ENCODE assay signal across 26 cellular contexts in the genomic region with DNA sequence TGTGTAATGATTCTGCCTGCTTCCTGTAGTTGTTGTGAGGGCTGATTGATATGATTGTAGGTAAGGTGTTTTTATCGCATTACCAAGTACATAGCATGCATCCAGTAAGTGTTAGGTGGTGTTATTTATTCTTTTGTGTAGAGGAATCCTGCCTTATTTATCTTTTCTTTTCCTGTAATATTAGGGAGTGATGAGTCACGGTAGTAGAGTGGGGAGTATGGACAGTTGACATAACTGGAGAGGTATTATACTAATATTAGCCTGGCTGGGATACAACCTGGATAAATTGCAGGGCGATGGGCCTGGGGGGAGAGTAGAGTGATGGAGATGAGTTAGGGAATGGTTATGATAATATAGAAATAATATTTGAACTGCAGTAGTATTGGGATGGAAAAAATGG.
"Had no signal": no experiment of that assay in that cellular context is flagged by ENCODE, and none has a peak within 500 bp of the region (broad histone marks: within the 10 kb centered on the region; RNA-seq: fewer than 3 reads in every experiment).

No MANE protein-coding gene starts in this region.

- H3K4me1 Mint-ChIP-seq: activated CD4-positive, alpha-beta T cell treated with anti-CD3 and anti-CD28 coated beads, Interleukin-2, amount 10 ng/mL, durations not matched to agents 24 days and 14 days; activated naive CD4-positive, alpha-beta T cell treated with anti-CD3 and anti-CD28 coated beads, Interleukin-2, amount 50 U/mL, for 24 hours; activated naive CD8-positive, alpha-beta T cell treated with anti-CD3 and anti-CD28 coated beads, Interleukin-2, amount 10 ng/mL, durations not matched to agents 7 days and 5 days had no signal

- H3K27ac ChIP-seq: ascending aorta, SJSA1 had no signal

- H3K36me3 Mint-ChIP-seq: activated naive CD4-positive, alpha-beta T cell treated with anti-CD3 and anti-CD28 coated beads, Interleukin-2, amount 50 U/mL, for 24 hours; activated naive CD8-positive, alpha-beta T cell treated with anti-CD3 and anti-CD28 coated beads, Interleukin-2, amount 10 ng/mL, durations not matched to agents 7 days and 5 days had no signal

- H3K27ac Mint-ChIP-seq: activated CD4-positive, alpha-beta T cell treated with anti-CD3 and anti-CD28 coated beads, Interleukin-2, amount 10 ng/mL, durations not matched to agents 24 days and 14 days; activated CD8-positive, alpha-beta T cell treated with anti-CD3 and anti-CD28 coated beads for 36 hours; activated naive CD4-positive, alpha-beta T cell treated with anti-CD3 and anti-CD28 coated beads, Interleukin-2, amount 50 U/mL, for 24 hours; activated naive CD8-positive, alpha-beta T cell treated with anti-CD3 and anti-CD28 coated beads, Interleukin-2, amount 10 ng/mL, durations not matched to agents 7 days and 5 days; activated T-cell treated with anti-CD3 and anti-CD28 coated beads, Interleukin-2, amount 50 U/mL, for 24 hours; activated T-helper 2 cell treated with anti-CD3 and anti-CD28 coated beads, Interferon-gamma antibody, Interleukin-2, Interleukin-4, amounts not matched to agents 10 μg/mL and 5 μg/mL and 100 μg/mL, durations not matched to agents 14 hours and 24 hours and 36 hours; T-helper 1 cell treated with Interleukin-12 subunit alpha and Interleukin-12 subunit beta and Interleukin-4 antibody, amounts not matched to agents 30 μg/mL and 1 μg/mL, for 36 hours; T-helper 2 cell treated with Interferon-gamma antibody and Interleukin-4, amounts not matched to agents 5 μg/mL and 100 μg/mL, for 36 hours had no signal

- H3K9me3 Mint-ChIP-seq: activated CD4-positive, alpha-beta T cell treated with anti-CD3 and anti-CD28 coated beads, Interleukin-2, amount 10 ng/mL, durations not matched to agents 24 days and 14 days; activated CD8-positive, alpha-beta T cell treated with anti-CD3 and anti-CD28 coated beads for 36 hours; activated naive CD4-positive, alpha-beta T cell treated with anti-CD3 and anti-CD28 coated beads, Interleukin-2, amount 50 U/mL, for 24 hours; activated naive CD8-positive, alpha-beta T cell treated with anti-CD3 and anti-CD28 coated beads, Interleukin-2, amount 10 ng/mL, durations not matched to agents 7 days and 5 days; activated T-cell treated with anti-CD3 and anti-CD28 coated beads, Interleukin-2, amount 50 U/mL, for 24 hours; activated T-helper 2 cell treated with anti-CD3 and anti-CD28 coated beads, Interferon-gamma antibody, Interleukin-2, Interleukin-4, amounts not matched to agents 10 μg/mL and 5 μg/mL and 100 μg/mL, durations not matched to agents 14 hours and 24 hours and 36 hours; T-helper 1 cell treated with Interleukin-12 subunit alpha and Interleukin-12 subunit beta and Interleukin-4 antibody, amounts not matched to agents 30 μg/mL and 1 μg/mL, for 36 hours; T-helper 2 cell treated with Interferon-gamma antibody and Interleukin-4, amounts not matched to agents 5 μg/mL and 100 μg/mL, for 36 hours had no signal

- H3K4me3 Mint-ChIP-seq: activated CD4-positive, alpha-beta T cell treated with anti-CD3 and anti-CD28 coated beads, Interleukin-2, amount 10 ng/mL, durations not matched to agents 24 days and 14 days; activated CD8-positive, alpha-beta T cell treated with anti-CD3 and anti-CD28 coated beads for 36 hours; activated naive CD4-positive, alpha-beta T cell treated with anti-CD3 and anti-CD28 coated beads, Interleukin-2, amount 50 U/mL, for 24 hours; activated naive CD8-positive, alpha-beta T cell treated with anti-CD3 and anti-CD28 coated beads, Interleukin-2, amount 10 ng/mL, durations not matched to agents 7 days and 5 days; activated T-cell treated with anti-CD3 and anti-CD28 coated beads, Interleukin-2, amount 50 U/mL, for 24 hours; T-helper 1 cell treated with Interleukin-12 subunit alpha and Interleukin-12 subunit beta and Interleukin-4 antibody, amounts not matched to agents 30 μg/mL and 1 μg/mL, for 36 hours; T-helper 2 cell treated with Interferon-gamma antibody and Interleukin-4, amounts not matched to agents 5 μg/mL and 100 μg/mL, for 36 hours had no signal

- FAIRE-seq: TTC549 had no signal

- H3K4me2 ChIP-seq: SK-N-SH had no signal

- DNase-seq: activated CD4-positive, alpha-beta T cell treated with anti-CD3 and anti-CD28 coated beads, Interleukin-2, amount 10 ng/mL, durations not matched to agents 24 days and 14 days; activated CD4-positive, alpha-beta T cell treated with anti-CD3 and anti-CD28 coated beads, Interleukin-2, amount 50 U/mL, for 4 hours; activated CD8-positive, alpha-beta T cell treated with anti-CD3 and anti-CD28 coated beads for 36 hours; activated gamma-delta T cell; activated naive CD4-positive, alpha-beta T cell treated with Interleukin-2 at 50 U/mL for 16 hours; activated naive CD8-positive, alpha-beta T cell treated with anti-CD3 and anti-CD28 coated beads, Interleukin-2, amount 10 ng/mL, durations not matched to agents 7 days and 5 days; activated T-cell treated with anti-CD3 and anti-CD28 coated beads, Interleukin-2, amount 50 U/mL, for 24 hours; amygdala; Karpas-422; NCI-H1105; NCI-H1417 treated with DMSO at 0.1 percent for 48 hours; NCI-H1930; NCI-H2081 treated with DMSO at 0.1 percent for 48 hours; NCI-H345; NCI-H526; NCI-H748 treated with DMSO at 0.1 percent for 48 hours; NK-92 treated with Interleukin-12 subunit alpha and Interleukin-12 subunit beta, amount 100 ng/mL, for 24 hours; SHP77 treated with DMSO at 0.1 percent for 48 hours; SK-N-SH had no signal

- H3K4me3 ChIP-seq: ascending aorta, SJSA1 had no signal

- H3K27me3 Mint-ChIP-seq: activated naive CD4-positive, alpha-beta T cell treated with anti-CD3 and anti-CD28 coated beads, Interleukin-2, amount 50 U/mL, for 24 hours had no signal

- H3K36me3 ChIP-seq: ascending aorta, SJSA1 had no signal

- H3K9me3 ChIP-seq: ascending aorta, SJSA1, SK-N-SH had no signal

- H3K27me3 ChIP-seq: ascending aorta, SJSA1 had no signal

- ATAC-seq: activated CD8-positive, alpha-beta T cell treated with anti-CD3 and anti-CD28 coated beads for 36 hours had no signal

- H3K9me2 ChIP-seq: SK-N-SH had no signal
